In the genomic region with DNA sequence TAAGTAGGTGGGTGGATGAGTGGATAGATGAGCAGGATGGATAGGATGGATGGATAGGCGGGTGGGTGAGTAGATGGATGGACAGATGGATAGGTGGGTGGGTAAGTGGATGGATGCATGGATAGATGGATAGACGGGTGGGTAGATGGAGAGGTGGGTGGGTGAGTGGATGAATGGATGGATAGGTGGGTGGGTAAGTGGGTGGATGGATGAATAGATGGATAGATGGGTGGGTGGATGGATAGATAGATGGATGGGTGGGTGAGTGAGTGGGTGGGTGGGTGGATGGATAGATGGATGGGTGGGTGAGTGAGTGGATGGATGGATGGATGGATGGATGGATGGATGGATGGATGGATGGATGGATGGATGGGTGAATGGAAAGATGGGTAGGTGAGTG, we compare ENCODE assay signal across 9 cellular contexts.
"Had no signal": no experiment of that assay in that cellular context is flagged by ENCODE, and none has a peak within 500 bp of the region (broad histone marks: within the 10 kb centered on the region; RNA-seq: fewer than 3 reads in every experiment).

No MANE protein-coding gene starts in this region.

- H3K4me3 ChIP-seq: GM23248, HAP-1 had no signal

- H3K27ac Mint-ChIP-seq: HFFc6 had no signal

- H3K36me3 ChIP-seq: HAP-1 had no signal

- H3K4me1 ChIP-seq: HAP-1 had no signal

- DNase-seq: GM23248, GOT3, H7, HCEC 1CT, HFFc6 had no signal

- H2AFZ ChIP-seq: GM23248 had no signal

- H3K4me3 Mint-ChIP-seq: HFFc6 had no signal

- H3K9me3 Mint-ChIP-seq: GM23338, H9 had no signal

- H3K9ac ChIP-seq: GM23248 had no signal

- H3K9me3 ChIP-seq: HAP-1 had no signal

- H3K27ac ChIP-seq: GM23248 had no signal

- FAIRE-seq: H54 had no signal
